In the genomic region with DNA sequence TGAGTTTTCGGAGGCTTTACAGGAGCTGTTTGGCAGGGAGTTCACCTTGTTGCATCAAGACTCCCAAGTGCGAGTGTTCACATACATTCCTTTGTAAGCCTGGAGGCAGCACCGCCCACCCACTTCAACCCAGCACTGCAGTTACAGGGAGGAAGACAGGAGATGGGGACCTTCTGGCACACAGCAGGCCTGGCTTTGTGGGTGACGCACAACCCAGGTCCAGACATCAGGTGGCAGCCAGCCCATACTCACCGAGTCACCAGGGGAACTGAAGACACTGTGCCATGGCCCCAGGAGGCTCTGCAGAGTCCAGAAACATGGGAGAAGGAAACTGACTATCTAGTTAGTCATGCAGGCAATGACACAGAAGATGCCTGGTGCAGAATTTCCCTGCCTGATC, we compare ENCODE assay signal across 27 cellular contexts.
DNase-seq lines count a peak whose midpoint lies in the region; ATAC-seq and TF ChIP-seq lines count a peak whose summit lies in the region.
"Had no signal": no experiment of that assay in that cellular context is flagged by ENCODE, and none has a peak within 500 bp of the region (broad histone marks: within the 10 kb centered on the region; RNA-seq: fewer than 3 reads in every experiment).

No MANE protein-coding gene starts in this region.

- H3K9me3 ChIP-seq in PC-3 (ENCODE audit: low read length): no peaks in the 10 kb centered on the region
- H3K9me3 ChIP-seq: adrenal gland, BE2C, breast epithelium, colonic mucosa, SK-N-SH had no signal

- H3K27ac ChIP-seq in PC-3 (ENCODE audit: low read length): no peak overlapping the region
- H3K27ac ChIP-seq: adrenal gland, breast epithelium, colonic mucosa, WERI-Rb-1 had no signal

- H3K36me3 ChIP-seq in PC-3 (ENCODE audit: low read depth, low read length): no peaks in the 10 kb centered on the region
- H3K36me3 ChIP-seq: adrenal gland, BE2C, breast epithelium, colonic mucosa, WERI-Rb-1 had no signal

- BruUV-seq in PC-3 (replicated peaks; lab: Mats Ljungman, UMichigan): no TSS peak

- no peaks in the 10 kb centered on the region for H4K20me1 ChIP-seq in PC-3 (ENCODE audit: low read length)

- intact Hi-C loops in PC-3 (cut with micrococcal nuclease): no loop called here

- H3K9me3 Mint-ChIP-seq in activated T-cell treated with anti-CD3 and anti-CD28 coated beads, Interleukin-2, amount 50 U/mL, for 72 hours: no peaks in the 10 kb centered on the region
- H3K9me3 Mint-ChIP-seq in stimulated activated memory B cell treated with anti-CD40 and anti-IgM and Interleukin-4, amounts not matched to agents 10 μg/mL and 1 μg/mL and 100 μg/mL, for 72 hours: peaks cover 5% of the 10 kb centered on the region
- H3K9me3 Mint-ChIP-seq: type B pancreatic cell had no signal

- no peak overlapping the region for H2AFZ ChIP-seq in PC-3 (ENCODE audit: low read length)

- H3K27ac Mint-ChIP-seq in activated T-cell treated with anti-CD3 and anti-CD28 coated beads, Interleukin-2, amount 50 U/mL, for 72 hours: no peak overlapping the region
- no peak overlapping the region for H3K27ac Mint-ChIP-seq in stimulated activated memory B cell treated with anti-CD40 and anti-IgM and Interleukin-4, amounts not matched to agents 10 μg/mL and 1 μg/mL and 100 μg/mL, for 72 hours
- H3K27ac Mint-ChIP-seq: effector memory CD8-positive, alpha-beta T cell; HFFc6; type B pancreatic cell had no signal

- in situ Hi-C loops in ACHN (cut with HindIII; ENCODE audit: low pct_ligation_motif_present, low pct_unique_long_range_greater_than_20kb, low sequenced_read_pairs): no loop called here

- no peak overlapping the region for H3K4me2 ChIP-seq in PC-3 (ENCODE audit: low read length)
- H3K4me2 ChIP-seq: SK-N-SH had no signal

- H3F3A ChIP-seq in PC-3 (ENCODE audit: low read length, unreplicated experiment): no peaks in the 10 kb centered on the region

- no peaks in the 10 kb centered on the region for H3K4me1 Mint-ChIP-seq in activated T-cell treated with anti-CD3 and anti-CD28 coated beads, Interleukin-2, amount 50 U/mL, for 72 hours (ENCODE audit: low read depth)
- no peaks in the 10 kb centered on the region for H3K4me1 Mint-ChIP-seq in stimulated activated memory B cell treated with anti-CD40 and anti-IgM and Interleukin-4, amounts not matched to agents 10 μg/mL and 1 μg/mL and 100 μg/mL, for 72 hours
- H3K4me1 Mint-ChIP-seq: neural crest cell had no signal

- peaks cover 28% of the 10 kb centered on the region for H3K27me3 ChIP-seq in PC-3 (ENCODE audit: low read length)
- H3K27me3 ChIP-seq: adrenal gland, breast epithelium, colonic mucosa had no signal

- no peaks in the 10 kb centered on the region for H3K27me3 Mint-ChIP-seq in activated T-cell treated with anti-CD3 and anti-CD28 coated beads, Interleukin-2, amount 50 U/mL, for 72 hours (ENCODE audit: low read depth)
- H3K27me3 Mint-ChIP-seq in stimulated activated memory B cell treated with anti-CD40 and anti-IgM and Interleukin-4, amounts not matched to agents 10 μg/mL and 1 μg/mL and 100 μg/mL, for 72 hours: no peaks in the 10 kb centered on the region

- TF ChIP-seq CTCF in PC-3 (conservative IDR thresholded peaks at IDR 0.05; ENCODE audit: low read depth, low read length) (no peak), epithelial cell of esophagus (IDR thresholded peaks at IDR 0.05; ENCODE audit: insufficient read depth, low read depth, low read length, missing control alignments) (no peak)

- no peaks in the 10 kb centered on the region for H3K4me1 ChIP-seq in PC-3 (ENCODE audit: insufficient read depth, low read length)
- H3K4me1 ChIP-seq: adrenal gland, BE2C, breast epithelium, colonic mucosa had no signal

- H3K4me3 ChIP-seq in PC-3 (ENCODE audit: low read length) (no peak overlapping the region), epithelial cell of esophagus (ENCODE audit: low read length) (no peak overlapping the region)
- H3K4me3 ChIP-seq: adrenal gland, breast epithelium, colonic mucosa had no signal

- no peaks in the 10 kb centered on the region for H3K79me2 ChIP-seq in PC-3 (ENCODE audit: low read length)

- DNase-seq in activated T-cell treated with anti-CD3 and anti-CD28 coated beads, Interleukin-2, amount 50 U/mL, for 72 hours: no peak
- DNase-seq in activated T-cell treated with anti-CD3 and anti-CD28 coated beads, Interleukin-2, amount 50 U/mL, for 1 hour: no peak
- peak; percentile 63 for DNase-seq in PC-3
- DNase-seq in epithelial cell of esophagus (ENCODE audit: low read depth): peak; percentile 26
- no peak for DNase-seq in ACHN
- no peak for DNase-seq in amniotic stem cell (lab: John Stamatoyannopoulos, UW)
- no peak for DNase-seq in occipital lobe (lab: John Stamatoyannopoulos, UW)
- DNase-seq: activated CD4-positive, alpha-beta T cell treated with anti-CD3 and anti-CD28 coated beads, Interleukin-2, amount 50 U/mL, for 4 hours; activated CD8-positive, alpha-beta memory T cell treated with anti-CD3 and anti-CD28 coated beads, Interleukin-2, amount 50 U/mL, for 48 hours; BE2C; colonic mucosa; effector memory CD8-positive, alpha-beta T cell; GF-D8; HFFc6; kidney; NCI-H1048; NCI-H1694 treated with DMSO at 0.1 percent for 48 hours; NCI-H526 treated with DMSO at 0.1 percent for 48 hours; SK-N-SH; T-helper 2 cell; WERI-Rb-1 had no signal

- H3K9me2 ChIP-seq in PC-3 (replicated peaks; ENCODE audit: low read length): no peaks in the 10 kb centered on the region
- H3K9me2 ChIP-seq: SK-N-SH had no signal

- peak; percentile 27 to 66 for ATAC-seq in activated T-cell treated with anti-CD3 and anti-CD28 coated beads, Interleukin-2, amount 50 U/mL, for 72 hours (replicated peaks in 1 of 2)
- peak; percentile 61 for ATAC-seq in PC-3
- ATAC-seq in stimulated activated memory B cell treated with anti-CD40 and anti-IgM and Interleukin-4, amounts not matched to agents 10 μg/mL and 1 μg/mL and 100 μg/mL, for 72 hours: peak; percentile 22
- ATAC-seq: effector memory CD8-positive, alpha-beta T cell; sciatic nerve had no signal

- H3K9ac ChIP-seq in PC-3 (ENCODE audit: low read length): no peak overlapping the region
- H3K9ac ChIP-seq: SK-N-SH had no signal

- POLR2A ChIA-PET in PC-3 (lab: Charles Lee; ENCODE audit: unreplicated experiment): no interaction called here

- CTCF ChIA-PET in PC-3 (lab: Charles Lee): no interaction called here

- H3K4me3 Mint-ChIP-seq in activated T-cell treated with anti-CD3 and anti-CD28 coated beads, Interleukin-2, amount 50 U/mL, for 72 hours: no peak overlapping the region
- H3K4me3 Mint-ChIP-seq in stimulated activated memory B cell treated with anti-CD40 and anti-IgM and Interleukin-4, amounts not matched to agents 10 μg/mL and 1 μg/mL and 100 μg/mL, for 72 hours: no peak overlapping the region
- H3K4me3 Mint-ChIP-seq: effector memory CD8-positive, alpha-beta T cell; HFFc6; neural crest cell; type B pancreatic cell had no signal

- no peaks in the 10 kb centered on the region for H3K36me3 Mint-ChIP-seq in activated T-cell treated with anti-CD3 and anti-CD28 coated beads, Interleukin-2, amount 50 U/mL, for 72 hours (ENCODE audit: insufficient read depth in 2 of 2)
- no peaks in the 10 kb centered on the region for H3K36me3 Mint-ChIP-seq in stimulated activated memory B cell treated with anti-CD40 and anti-IgM and Interleukin-4, amounts not matched to agents 10 μg/mL and 1 μg/mL and 100 μg/mL, for 72 hours
- H3K36me3 Mint-ChIP-seq: type B pancreatic cell had no signal

Comparison
In these comparisons a context has a peak if more than half of its experiments do, and no peak if none do; other contexts are left out.
1. DNase-seq: peak in PC-3 (single experiment) and epithelial cell of esophagus (single experiment); none in activated T-cell treated with anti-CD3 and anti-CD28 coated beads, Interleukin-2, amount 50 U/mL, for 72 hours (0 of 2), activated T-cell treated with anti-CD3 and anti-CD28 coated beads, Interleukin-2, amount 50 U/mL, for 1 hour (single experiment), ACHN (single experiment), amniotic stem cell (single experiment) and occipital lobe (single experiment).
2. Peak in every context shown above with its lines, with median percentiles within 50 percentile points of each other: ATAC-seq.